8 cellular contexts compared by ENCODE assay signal in genomic region chr5:181260720-181261319, GRCh38.
DNase-seq lines count a peak whose midpoint lies in the region; ATAC-seq lines count a peak whose summit lies in the region.

Gene TRIM52 (minus strand): TSS chr5:181261143. CDS start chr5:181260813, 330 bp downstream.

- ATAC-seq in GM18867 (IDR thresholded peaks at IDR 0.05; ENCODE audit: unreplicated experiment) (peak; percentile 81), HG03066 (IDR thresholded peaks at IDR 0.05; ENCODE audit: low read depth, unreplicated experiment) (peak; percentile 73)

- in situ Hi-C loops in T47D (cut with HindIII; ENCODE audit: low pct_unique_long_range_greater_than_20kb, low sequenced_read_pairs) = no loop called here

- DNase-seq in T-helper 1 cell (peak; percentile 79 to 95 (median 85)), T47D (ENCODE audit: low read depth in 1 of 2, low spot score in 1 of 2) (peak; percentile 44 to 88), iris pigment epithelial cell (ENCODE audit: low read depth) (peak; percentile 86), NCI-H187 treated with DMSO at 0.1 percent for 48 hours (lab: John Stamatoyannopoulos, UW) (no peak), SIG-M5 treated with dmso at 0.1 percent for 504 hours (lab: John Stamatoyannopoulos, UW; ENCODE audit: unreplicated experiment) (no peak)
- peak; percentile 93 for DNase-seq in stimulated activated CD4-positive, alpha-beta T cell treated with anti-CD3 and anti-CD28 coated beads, Interleukin-15, amount 100 ng/mL, for 24 hours

Comparison
In these comparisons a context has a peak if more than half of its experiments do, and no peak if none do; other contexts are left out.
1. DNase-seq: peak in T-helper 1 cell (5 of 5), T47D (2 of 2), iris pigment epithelial cell (single experiment) and stimulated activated CD4-positive, alpha-beta T cell treated with anti-CD3 and anti-CD28 coated beads, Interleukin-15, amount 100 ng/mL, for 24 hours (single experiment); none in NCI-H187 treated with DMSO at 0.1 percent for 48 hours (single experiment) and SIG-M5 treated with dmso at 0.1 percent for 504 hours (single experiment).